8 cellular contexts compared by ENCODE assay signal in genomic region chr11:118929496-118930151, GRCh38. TPM values are rescaled to one million over a fixed set of nuclear protein-coding genes. Genes with fewer than 3 reads are reported as not detected.
DNase-seq lines count a peak whose midpoint lies in the region; ATAC-seq and TF ChIP-seq lines count a peak whose summit lies in the region.

No MANE protein-coding gene starts in this region.

- peak; percentile 31 for ATAC-seq in GM23338
- ATAC-seq in GM21723 (IDR thresholded peaks at IDR 0.05; ENCODE audit: unreplicated experiment): no peak

- DNase-seq in GM23338 (ENCODE audit: low spot score): peak; percentile 95
- peak; percentile 96 for DNase-seq in NCI-H69 (lab: John Stamatoyannopoulos, UW)
- peak; percentile 75 to 77 for DNase-seq in activated CD4-positive, alpha-beta T cell treated with anti-CD3 and anti-CD28 coated beads, Interleukin-2, amount 50 U/mL, for 4 hours
- peak; percentile 88 to 97 for DNase-seq in lower leg skin (ENCODE audit: low spot score in 2 of 2)
- peak; percentile 63 to 69 for DNase-seq in stimulated activated CD4-positive, alpha-beta T cell treated with anti-CD3 and anti-CD28 coated beads, Interleukin-4, amount 100 ng/mL, for 4 hours

- peak overlapping the region; percentile 97 for H3K4me2 ChIP-seq in GM23338

- H3K4me3 ChIP-seq in ACC112 (ENCODE audit: low read depth, low read length) (peak overlapping the region; percentile 86), GM23338 (peak overlapping the region; percentile 99), ectodermal cell (ENCODE audit: insufficient read depth, low read depth, low read length) (peak overlapping the region; percentile 76), lower leg skin (ENCODE audit: low read depth, poor library complexity, severe bottlenecking) (peak overlapping the region; percentile 56)

- H3K27ac ChIP-seq in ACC112 (ENCODE audit: low read depth, low read length) (no peak overlapping the region), GM23338 (ENCODE audit: low read depth) (peak overlapping the region; percentile 82), ectodermal cell (ENCODE audit: insufficient read depth, low read depth, low read length, poor library complexity, severe bottlenecking) (no peak overlapping the region)

- no peak for TF ChIP-seq CTCF in GM23338 (conservative IDR thresholded peaks at IDR 0.05; ENCODE audit: low read depth in 2 of 2)
- no peak for TF ChIP-seq CTCF in lower leg skin (IDR thresholded peaks at IDR 0.05)

- no peak for TF ChIP-seq POLR2A in lower leg skin (IDR thresholded peaks at IDR 0.05)

- WGBS in ectodermal cell, 2 experiments: 0% methylated on average over 23 to 25 of the region's 28 CpGs
- 0% methylated on average over 22 to 26 of the region's 28 CpGs for WGBS in lower leg skin, 2 donors

- H3K36me3 Mint-ChIP-seq in GM23338 (ENCODE audit: low read depth): peaks cover 3% of the 10 kb centered on the region; the same call in 1 of the 3 replicates

- H2AFZ ChIP-seq in ACC112 (ENCODE audit: low read length, unreplicated experiment) (peak overlapping the region; percentile 11), GM23338 (no peak overlapping the region)

- no peaks in the 10 kb centered on the region for H3K9me2 ChIP-seq in GM23338 (ENCODE audit: insufficient read depth)

- H3K27me3 Mint-ChIP-seq in GM23338 (ENCODE audit: insufficient read depth, low read depth, poor library complexity): peaks cover 22% of the 10 kb centered on the region

- H3K27me3 ChIP-seq in ACC112 (ENCODE audit: insufficient read depth, low read length) (no peaks in the 10 kb centered on the region), GM23338 (ENCODE audit: insufficient read depth) (peaks cover 13% of the 10 kb centered on the region), ectodermal cell (ENCODE audit: control insufficient read depth, insufficient read depth, low read length, poor library complexity, severe bottlenecking) (peaks cover 8% of the 10 kb centered on the region)

- peak overlapping the region; percentile 94 for H3K4me3 Mint-ChIP-seq in GM23338

- H3K36me3 ChIP-seq in ACC112 (ENCODE audit: insufficient read depth, low read length) (no peaks in the 10 kb centered on the region), GM23338 (ENCODE audit: insufficient read depth) (no peaks in the 10 kb centered on the region), ectodermal cell (ENCODE audit: control insufficient read depth, insufficient read depth, low read length) (no peaks in the 10 kb centered on the region)

- H3K27ac Mint-ChIP-seq in GM23338: peak overlapping the region; percentile 90

- intact Hi-C loops in lower leg skin (cut with DNase I; ENCODE audit: low total_unique reads): no loop called here

- H3K79me2 ChIP-seq in ACC112 (ENCODE audit: control insufficient read depth, insufficient read depth, low read length, unreplicated experiment) (peaks cover 11% of the 10 kb centered on the region), GM23338 (replicated peaks; ENCODE audit: insufficient read depth) (peaks cover 8% of the 10 kb centered on the region)

- H3K4me1 ChIP-seq in ACC112 (ENCODE audit: control insufficient read depth, insufficient read depth, low read length, unreplicated experiment) (peaks cover 13% of the 10 kb centered on the region), GM23338 (ENCODE audit: insufficient read depth) (peaks cover 26% of the 10 kb centered on the region), ectodermal cell (ENCODE audit: control insufficient read depth, insufficient read depth, low read length) (peaks cover 13% of the 10 kb centered on the region)

- H4K20me1 ChIP-seq in GM23338 (replicated peaks; ENCODE audit: insufficient read depth): peaks cover under 1% of the 10 kb centered on the region; the same call in 1 of the 2 replicates

- H3K4me1 Mint-ChIP-seq in GM23338: peaks cover 39% of the 10 kb centered on the region

- no peaks in the 10 kb centered on the region; the same call in 1 of the 2 replicates for H3F3A ChIP-seq in GM23338 (replicated peaks; ENCODE audit: low read depth)

- no peaks in the 10 kb centered on the region for H3K9me3 ChIP-seq in ectodermal cell (ENCODE audit: control insufficient read depth, low read length)

- H3K9me3 Mint-ChIP-seq in GM23338: no peaks in the 10 kb centered on the region

TF ChIP-seq in GM23338, 12 proteins besides CTCF, POLR2A, EP300 and RAD21:
- TF ChIP-seq ZNF114 (CRISPR knock-in tag; IDR thresholded peaks at IDR 0.05): no peak
- 0 out of 2 replicates have a peak, but pooled peaks have one; percentile 3 for TF ChIP-seq POLR2AphosphoS5 (IDR thresholded peaks at IDR 0.05; ENCODE audit: low read depth)
- TF ChIP-seq ETS1 (IDR thresholded peaks at IDR 0.05): 0 out of 2 replicates have a peak, but pooled peaks have one; percentile 28
- TF ChIP-seq ZNF331 (CRISPR knock-in tag; IDR thresholded peaks at IDR 0.05; ENCODE audit: low read depth): no peak
- TF ChIP-seq EZH2phosphoT487 (IDR thresholded peaks at IDR 0.05; ENCODE audit: unreplicated experiment): no peak
- TF ChIP-seq EZH2 (IDR thresholded peaks at IDR 0.05; ENCODE audit: low read depth, unreplicated experiment): no peak
- peak; percentile 76 for TF ChIP-seq CREB1 (CRISPR knock-in tag; IDR thresholded peaks at IDR 0.05; ENCODE audit: low read depth)
- no peak for TF ChIP-seq NANOG (IDR thresholded peaks at IDR 0.05; ENCODE audit: borderline replicate concordance)

RNA-seq across cellular contexts. Expression of gene BCL9L, which starts 3.9 kb away (rescaled TPM):
- total RNA-seq in GM23338 (2014; rRNA removed; shearing (Covaris generic)): 24.1 and 35.1 TPM in 2 replicates
- 15.9 and 23.6 TPM in 2 replicates for polyA plus RNA-seq in GM23338 (2016; fragmentation: Nextera tagmentation; extraction: Ambion mirVana)
- 32.7 TPM for polyA plus RNA-seq in ectodermal cell (2013, experiment 1 of 4)
- 39.1 TPM for polyA plus RNA-seq in ectodermal cell (2013, experiment 2 of 4)
- 25.6 TPM for polyA plus RNA-seq in ectodermal cell (2013, experiment 3 of 4)
- 28.2 TPM for polyA plus RNA-seq in ectodermal cell (2013, experiment 4 of 4)
- total RNA-seq in lower leg skin: 10 to 100 TPM; 34.5 to 59.4 (median 45.8) TPM

RNA-seq across cellular contexts. Expression of gene UPK2, which starts 26.5 kb away (rescaled TPM):
- not detected in 2 replicates for total RNA-seq in GM23338 (2014; rRNA removed; shearing (Covaris generic))
- 0.74 and 1.4 TPM in 2 replicates for polyA plus RNA-seq in GM23338 (2016; fragmentation: Nextera tagmentation; extraction: Ambion mirVana)
- polyA plus RNA-seq in ectodermal cell (2013, experiment 1 of 4): not detected
- polyA plus RNA-seq in ectodermal cell (2013, experiment 2 of 4): not detected
- not detected for polyA plus RNA-seq in ectodermal cell (2013, experiment 3 of 4)
- 0.69 TPM for polyA plus RNA-seq in ectodermal cell (2013, experiment 4 of 4)
- not detected for total RNA-seq in lower leg skin

RNA-seq across cellular contexts. Expression of gene FOXR1, which starts 41.9 kb away (rescaled TPM):
- not detected in 2 replicates for total RNA-seq in GM23338 (2014; rRNA removed; shearing (Covaris generic))
- not detected in 2 replicates for polyA plus RNA-seq in GM23338 (2016; fragmentation: Nextera tagmentation; extraction: Ambion mirVana)
- not detected for polyA plus RNA-seq in ectodermal cell (2013, experiment 1 of 4)
- polyA plus RNA-seq in ectodermal cell (2013, experiment 2 of 4): not detected
- not detected for polyA plus RNA-seq in ectodermal cell (2013, experiment 3 of 4)
- not detected for polyA plus RNA-seq in ectodermal cell (2013, experiment 4 of 4)
- not detected for total RNA-seq in lower leg skin

RNA-seq across cellular contexts. Expression of gene CXCR5, which starts 45.9 kb away (rescaled TPM):
- total RNA-seq in GM23338 (2014; rRNA removed; shearing (Covaris generic)): not detected in 2 replicates
- polyA plus RNA-seq in GM23338 (2016; fragmentation: Nextera tagmentation; extraction: Ambion mirVana): 0.18 and 0.96 TPM in 2 replicates
- polyA plus RNA-seq in ectodermal cell (2013, experiment 1 of 4): not detected
- not detected for polyA plus RNA-seq in ectodermal cell (2013, experiment 2 of 4)
- polyA plus RNA-seq in ectodermal cell (2013, experiment 3 of 4): not detected
- polyA plus RNA-seq in ectodermal cell (2013, experiment 4 of 4): not detected
- total RNA-seq in lower leg skin: not detected
